ENCODE assay signal across 1 cellular context in the genomic region with DNA sequence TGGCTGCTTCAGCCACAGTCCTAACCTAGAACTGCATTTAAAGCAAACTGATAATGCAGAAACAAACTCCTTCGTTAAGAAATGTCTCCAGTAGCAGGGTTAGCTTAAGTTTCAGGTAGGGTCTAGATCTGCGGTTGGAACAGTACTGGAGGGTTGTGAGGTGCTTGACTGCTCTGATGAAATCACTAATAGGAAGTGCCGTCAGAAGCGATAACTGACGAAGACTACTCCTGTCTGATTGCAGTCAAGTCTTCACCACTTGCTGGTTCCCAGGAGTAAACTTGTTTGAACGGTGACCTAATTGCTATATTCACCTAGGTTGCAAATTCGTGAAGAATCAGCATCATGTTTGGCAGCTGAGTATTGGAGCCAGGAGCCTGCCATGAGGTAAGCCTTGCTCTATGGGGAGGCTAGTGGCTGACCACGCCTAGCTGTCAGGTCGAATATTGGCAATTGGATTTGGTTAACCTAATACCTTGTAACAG.
TF ChIP-seq lines count a peak whose summit lies in the region.

No MANE protein-coding gene starts in this region.

TF ChIP-seq in liver, 16 proteins besides CTCF, POLR2A, EP300 and RAD21 (continued from another document):
- TF ChIP-seq, protein P1, sequence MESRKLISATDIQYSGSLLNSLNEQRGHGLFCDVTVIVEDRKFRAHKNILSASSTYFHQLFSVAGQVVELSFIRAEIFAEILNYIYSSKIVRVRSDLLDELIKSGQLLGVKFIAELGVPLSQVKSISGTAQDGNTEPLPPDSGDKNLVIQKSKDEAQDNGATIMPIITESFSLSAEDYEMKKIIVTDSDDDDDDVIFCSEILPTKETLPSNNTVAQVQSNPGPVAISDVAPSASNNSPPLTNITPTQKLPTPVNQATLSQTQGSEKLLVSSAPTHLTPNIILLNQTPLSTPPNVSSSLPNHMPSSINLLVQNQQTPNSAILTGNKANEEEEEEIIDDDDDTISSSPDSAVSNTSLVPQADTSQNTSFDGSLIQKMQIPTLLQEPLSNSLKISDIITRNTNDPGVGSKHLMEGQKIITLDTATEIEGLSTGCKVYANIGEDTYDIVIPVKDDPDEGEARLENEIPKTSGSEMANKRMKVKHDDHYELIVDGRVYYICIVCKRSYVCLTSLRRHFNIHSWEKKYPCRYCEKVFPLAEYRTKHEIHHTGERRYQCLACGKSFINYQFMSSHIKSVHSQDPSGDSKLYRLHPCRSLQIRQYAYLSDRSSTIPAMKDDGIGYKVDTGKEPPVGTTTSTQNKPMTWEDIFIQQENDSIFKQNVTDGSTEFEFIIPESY (IDR thresholded peaks at IDR 0.05), result no peak
- no peak for TF ChIP-seq JUND (IDR thresholded peaks at IDR 0.05)
- no peak for TF ChIP-seq FOXA1 (IDR thresholded peaks at IDR 0.05)
- no peak for TF ChIP-seq TAF1 (conservative IDR thresholded peaks at IDR 0.05)
- no peak for TF ChIP-seq HNF4A (conservative IDR thresholded peaks at IDR 0.05)
- no peak for TF ChIP-seq YY1 (IDR thresholded peaks at IDR 0.05)
TF ChIP-seq in liver: peak in this region for 0.
